8 cellular contexts compared by ENCODE assay signal in the genomic region with DNA sequence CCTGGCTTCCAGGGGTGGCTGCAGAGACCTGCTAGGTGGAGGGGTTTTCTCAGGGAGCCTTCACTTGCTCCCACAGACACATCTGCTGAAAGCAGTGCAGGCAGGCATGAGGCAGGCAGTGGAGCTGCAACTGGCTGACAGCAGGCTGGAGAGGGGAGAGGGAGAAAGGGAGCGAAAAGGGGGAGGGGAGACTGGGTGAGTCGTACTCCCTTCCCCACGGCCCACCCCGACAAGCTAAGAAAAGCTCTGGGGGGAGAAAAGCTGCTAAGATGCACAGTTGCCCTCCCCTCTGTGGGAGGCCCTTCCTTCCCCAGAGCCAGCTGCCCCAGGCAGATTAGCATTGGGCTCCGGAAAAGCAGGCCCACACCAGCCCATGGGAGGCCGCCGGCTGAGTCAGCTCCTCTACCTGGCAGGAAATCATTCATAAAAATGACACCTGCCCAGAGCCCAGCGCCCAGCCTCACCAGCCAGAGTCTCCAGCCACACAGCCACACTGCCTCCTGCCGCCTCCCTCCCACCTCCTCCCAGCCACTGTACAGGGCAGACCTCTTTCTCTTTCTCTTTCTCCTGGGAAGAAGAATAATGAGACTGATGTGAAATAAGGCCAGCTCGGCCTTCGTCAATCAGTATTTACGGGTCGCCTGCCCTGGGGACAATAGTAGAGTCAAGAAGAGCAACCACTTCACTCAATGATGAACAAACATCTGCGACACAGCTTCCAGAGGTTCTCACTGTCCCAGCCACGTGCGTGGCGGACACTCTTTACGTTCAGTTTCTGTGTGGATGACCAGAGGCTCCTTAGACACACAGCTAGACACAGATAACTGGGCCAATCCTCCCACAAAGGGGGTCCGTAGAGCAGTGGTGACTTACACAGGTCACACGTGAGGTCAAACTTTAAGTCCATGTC. TPM values are rescaled to one million over a fixed set of nuclear protein-coding genes. Genes with fewer than 3 reads are reported as not detected.
DNase-seq lines count a peak whose midpoint lies in the region; TF ChIP-seq lines count a peak whose summit lies in the region.

No MANE protein-coding gene starts in this region.

- CTCF ChIA-PET in CD8-positive, alpha-beta memory T cell (lab: Charles Lee): interaction anchor here (2.4 kb wide), 1 partner anchor 97 kb away, joined by 12 read pairs; no protein-coding TSS in a partner anchor

- TF ChIP-seq POLR2A in suprapubic skin (IDR thresholded peaks at IDR 0.05): no peak
- TF ChIP-seq POLR2A in thyroid gland (IDR thresholded peaks at IDR 0.05): no peak

- peak overlapping the region in 1 of 8 donors; percentile 90 for H3K27ac Mint-ChIP-seq in CD8-positive, alpha-beta memory T cell

- no peak overlapping the region for H2AFZ ChIP-seq in hepatocyte

- H3K9me3 Mint-ChIP-seq in CD8-positive, alpha-beta memory T cell: no peaks in the 10 kb centered on the region

- DNase-seq in CD8-positive, alpha-beta memory T cell: no peak
- DNase-seq in SK-N-DZ (ENCODE audit: low spot score) (peak; percentile 83), hepatocyte (ENCODE audit: low spot score) (peak; percentile 81), suprapubic skin (ENCODE audit: low spot score in 2 of 2) (no peak), T-helper 1 cell (no peak), thyroid gland (no peak)
- DNase-seq in activated CD8-positive, alpha-beta memory T cell treated with anti-CD3 and anti-CD28 coated beads for 24 hours: no peak

- TF ChIP-seq CTCF in hepatocyte (IDR thresholded peaks at IDR 0.05; ENCODE audit: poor library complexity) (no peak), suprapubic skin (IDR thresholded peaks at IDR 0.05) (no peak), thyroid gland (IDR thresholded peaks at IDR 0.05) (no peak)

- POLR2A ChIA-PET in CD8-positive, alpha-beta memory T cell (lab: Charles Lee): no interaction called here

- peak overlapping the region; percentile 6 for H3K4me2 ChIP-seq in hepatocyte

- no peak overlapping the region for H3K4me3 Mint-ChIP-seq in CD8-positive, alpha-beta memory T cell

- peak overlapping the region; percentile 29 for H3K9ac ChIP-seq in HUES6 (ENCODE audit: low read length)

- no peaks in the 10 kb centered on the region for H3K9me3 ChIP-seq in CD8-positive, alpha-beta memory T cell (ENCODE audit: low read length)
- H3K9me3 ChIP-seq in HUES6 (ENCODE audit: control insufficient read depth, insufficient read depth, low read depth, low read length) (no peaks in the 10 kb centered on the region), hepatocyte (ENCODE audit: low read depth) (no peaks in the 10 kb centered on the region), suprapubic skin (no peaks in the 10 kb centered on the region), thyroid gland (no peaks in the 10 kb centered on the region)

- no peaks in the 10 kb centered on the region for H4K20me1 ChIP-seq in hepatocyte (ENCODE audit: insufficient read depth, poor library complexity, severe bottlenecking)

- 49% methylated on average over 20 of the region's 20 CpGs for WGBS in hepatocyte (ENCODE audit: low lambda C conversion rate, missing lambda C conversion rate)
- 39% methylated on average over 20 of the region's 20 CpGs for WGBS in suprapubic skin
- WGBS in thyroid gland, 2 donors: 57 to 62% methylated on average over 20 of the region's 20 CpGs

- intact Hi-C loops in thyroid gland (cut with DNase I): no loop called here

- H3K27ac ChIP-seq in CD8-positive, alpha-beta memory T cell (ENCODE audit: low read depth, low read length): peak overlapping the region; percentile 45
- H3K27ac ChIP-seq in HUES6 (ENCODE audit: low read depth, low read length): peak overlapping the region; percentile 8; the same call in 1 of the 2 replicates
- H3K27ac ChIP-seq in hepatocyte: peak overlapping the region; percentile 61
- no peak overlapping the region for H3K27ac ChIP-seq in suprapubic skin
- H3K27ac ChIP-seq in thyroid gland: no peak overlapping the region

- H3K36me3 ChIP-seq in CD8-positive, alpha-beta memory T cell (ENCODE audit: insufficient read depth, low read length): no peaks in the 10 kb centered on the region
- H3K36me3 ChIP-seq in HUES6 (ENCODE audit: control insufficient read depth, insufficient read depth, low read length) (no peaks in the 10 kb centered on the region), hepatocyte (replicated peaks; ENCODE audit: insufficient read depth, low read depth) (no peaks in the 10 kb centered on the region), suprapubic skin (no peaks in the 10 kb centered on the region), thyroid gland (no peaks in the 10 kb centered on the region)

- H3K4me3 ChIP-seq in CD8-positive, alpha-beta memory T cell (ENCODE audit: low read length): no peak overlapping the region
- H3K4me3 ChIP-seq in HUES6 (ENCODE audit: low read depth, low read length) (no peak overlapping the region), hepatocyte (no peak overlapping the region), suprapubic skin (no peak overlapping the region), thyroid gland (replicated peaks in 1 of 3) (no peak overlapping the region)

- no peaks in the 10 kb centered on the region for H3K27me3 ChIP-seq in CD8-positive, alpha-beta memory T cell (ENCODE audit: insufficient read depth, low read length, poor library complexity, severe bottlenecking)
- H3K27me3 ChIP-seq in HUES6 (ENCODE audit: control insufficient read depth, insufficient read depth, low read length) (no peaks in the 10 kb centered on the region), hepatocyte (no peaks in the 10 kb centered on the region), suprapubic skin (no peaks in the 10 kb centered on the region), thyroid gland (no peaks in the 10 kb centered on the region)

- peaks cover 0 to 4% (median 0%) of the 10 kb centered on the region in 3 donors for H3K36me3 Mint-ChIP-seq in CD8-positive, alpha-beta memory T cell

- peaks cover 5 to 10% (median 5%) of the 10 kb centered on the region in 3 donors for H3K4me1 Mint-ChIP-seq in CD8-positive, alpha-beta memory T cell

- H3K79me2 ChIP-seq in hepatocyte: no peaks in the 10 kb centered on the region

- H3K27me3 Mint-ChIP-seq in CD8-positive, alpha-beta memory T cell: peaks cover 0 to 1% of the 10 kb centered on the region in 2 donors

- peaks cover 6% of the 10 kb centered on the region for H3K4me1 ChIP-seq in CD8-positive, alpha-beta memory T cell (ENCODE audit: insufficient read depth, low read length)
- H3K4me1 ChIP-seq in HUES6 (ENCODE audit: control insufficient read depth, insufficient read depth, low read length) (peaks cover 29% of the 10 kb centered on the region), hepatocyte (ENCODE audit: insufficient read depth) (peaks cover 29% of the 10 kb centered on the region), suprapubic skin (peaks cover 38% of the 10 kb centered on the region), thyroid gland (no peaks in the 10 kb centered on the region)

- no peak for TF ChIP-seq EP300 in suprapubic skin (IDR thresholded peaks at IDR 0.05)

- H3K9me2 ChIP-seq in hepatocyte (replicated peaks; ENCODE audit: insufficient read depth): no peaks in the 10 kb centered on the region

RNA-seq across cellular contexts. Expression of gene C20orf203, which starts 7.7 kb away (rescaled TPM):
- total RNA-seq in CD8-positive, alpha-beta memory T cell: not detected
- polyA plus RNA-seq in CD8-positive, alpha-beta memory T cell: not detected
- 0.14 and 0.61 TPM in 2 replicates for polyA plus RNA-seq in SK-N-DZ (2014; cell fraction: cytosol; rRNA removed)
- 0.02 and 0.44 TPM in 2 replicates for polyA plus RNA-seq in SK-N-DZ (2014; cell fraction: nucleus; rRNA removed)
- total RNA-seq in hepatocyte (not detected in 2 replicates), suprapubic skin (under 1 TPM in 2 of 4 donors, not detected in 2; 0.15 to 0.97 TPM), thyroid gland (under 1 TPM in 2 of 4 donors, not detected in 2; 0.13 to 0.67 TPM)
- polyA plus RNA-seq in hepatocyte: not detected in 2 replicates

Comparison
In these comparisons a context has a peak if more than half of its experiments do, and no peak if none do; other contexts are left out.
1. DNase-seq: peak in SK-N-DZ (single experiment) and hepatocyte (single experiment); none in CD8-positive, alpha-beta memory T cell (0 of 5), suprapubic skin (0 of 2), T-helper 1 cell (0 of 5), thyroid gland (0 of 2) and activated CD8-positive, alpha-beta memory T cell treated with anti-CD3 and anti-CD28 coated beads for 24 hours (single experiment).
2. H3K27ac ChIP-seq: peak in CD8-positive, alpha-beta memory T cell (single experiment), HUES6 (single experiment) and hepatocyte (single experiment); none in suprapubic skin (single experiment) and thyroid gland (0 of 3).